12 cellular contexts compared by ENCODE assay signal in the genomic region with DNA sequence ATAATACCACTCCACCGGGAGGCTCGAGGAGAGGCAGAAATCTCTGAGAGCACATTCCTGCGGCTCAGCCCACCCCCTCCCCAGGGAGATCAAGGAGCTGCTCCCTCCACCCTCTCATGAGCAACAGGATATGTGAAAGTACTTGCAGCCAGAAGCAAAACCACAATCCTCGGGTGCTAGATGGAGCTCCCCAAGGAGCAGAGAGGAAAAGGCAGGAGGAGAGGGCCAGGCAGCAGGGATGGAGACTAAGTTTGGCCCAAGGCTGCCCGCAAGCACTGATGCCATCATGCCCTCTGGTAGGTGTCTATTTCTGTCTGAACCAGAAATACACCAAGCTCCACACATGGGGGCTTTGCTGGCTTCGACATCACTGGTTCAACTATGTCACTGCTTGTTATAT. TPM values are rescaled to one million over a fixed set of nuclear protein-coding genes. Genes with fewer than 3 reads are reported as not detected.
DNase-seq lines count a peak whose midpoint lies in the region; ATAC-seq, FAIRE-seq and TF ChIP-seq lines count a peak whose summit lies in the region.
"Had no signal": no experiment of that assay in that cellular context is flagged by ENCODE, and none has a peak within 500 bp of the region (broad histone marks: within the 10 kb centered on the region; RNA-seq: fewer than 3 reads in every experiment).

No MANE protein-coding gene starts in this region.

- intact Hi-C loops in sciatic nerve (cut with DNase I), result no loop called here

- DNase-seq in D721Med (ENCODE audit: insufficient read length, low spot score) (peak; percentile 57), RPMI7951 (ENCODE audit: low read depth) (peak; percentile 94), fibroblast of pulmonary artery (ENCODE audit: low read depth) (peak; percentile 78), sciatic nerve (ENCODE audit: low spot score) (no peak), HT-29 (ENCODE audit: low spot score) (no peak), NCI-H345 (lab: John Stamatoyannopoulos, UW) (no peak), NCI-H446 treated with DMSO at 0.1 percent for 48 hours (lab: John Stamatoyannopoulos, UW) (no peak)

- ATAC-seq in sciatic nerve (peak; percentile 38), HG02884 (IDR thresholded peaks at IDR 0.05; ENCODE audit: unreplicated experiment) (no peak)
- ATAC-seq: K562 had no signal

- TF ChIP-seq CTCF in D721Med (IDR thresholded peaks at IDR 0.05; ENCODE audit: insufficient read depth, missing control alignments), result no peak
- TF ChIP-seq CTCF in fibroblast of pulmonary artery (IDR thresholded peaks at IDR 0.05; ENCODE audit: low read length, missing control alignments), result no peak

- FAIRE-seq in D721Med (lab: Jason Lieb, UNC), result no peak
- FAIRE-seq: K562, RCC 7860, TTC549 had no signal

- no peak overlapping the region for H3K4me3 ChIP-seq in fibroblast of pulmonary artery (replicated peaks; ENCODE audit: low read depth, low read length)
- H3K4me3 ChIP-seq: HAP-1, K562 had no signal

RNA-seq across cellular contexts. Expression of a gene that starts 22.3 kb away (rescaled TPM):
- 11.5 TPM in 2 replicates for total RNA-seq in RPMI7951 (2014; rRNA removed; shearing (Covaris generic))
- 23.1 TPM for total RNA-seq in sciatic nerve
- 37.3 and 44.2 TPM in 2 replicates for total RNA-seq in HT-29 (2014; rRNA removed; shearing (Covaris generic))

RNA-seq across cellular contexts. Expression of a gene that starts 36.7 kb away (rescaled TPM):
- total RNA-seq in RPMI7951 (2014; rRNA removed; shearing (Covaris generic)), result not detected in 2 replicates
- 1.3 TPM for total RNA-seq in sciatic nerve
- not detected in 2 replicates for total RNA-seq in HT-29 (2014; rRNA removed; shearing (Covaris generic))

Comparison
In these comparisons a context has a peak if more than half of its experiments do, and no peak if none do; other contexts are left out.
1. DNase-seq: peak in D721Med (single experiment), RPMI7951 (single experiment) and fibroblast of pulmonary artery (single experiment); none in sciatic nerve (single experiment), HT-29 (single experiment), NCI-H345 (single experiment) and NCI-H446 treated with DMSO at 0.1 percent for 48 hours (single experiment).